In the genomic region with DNA sequence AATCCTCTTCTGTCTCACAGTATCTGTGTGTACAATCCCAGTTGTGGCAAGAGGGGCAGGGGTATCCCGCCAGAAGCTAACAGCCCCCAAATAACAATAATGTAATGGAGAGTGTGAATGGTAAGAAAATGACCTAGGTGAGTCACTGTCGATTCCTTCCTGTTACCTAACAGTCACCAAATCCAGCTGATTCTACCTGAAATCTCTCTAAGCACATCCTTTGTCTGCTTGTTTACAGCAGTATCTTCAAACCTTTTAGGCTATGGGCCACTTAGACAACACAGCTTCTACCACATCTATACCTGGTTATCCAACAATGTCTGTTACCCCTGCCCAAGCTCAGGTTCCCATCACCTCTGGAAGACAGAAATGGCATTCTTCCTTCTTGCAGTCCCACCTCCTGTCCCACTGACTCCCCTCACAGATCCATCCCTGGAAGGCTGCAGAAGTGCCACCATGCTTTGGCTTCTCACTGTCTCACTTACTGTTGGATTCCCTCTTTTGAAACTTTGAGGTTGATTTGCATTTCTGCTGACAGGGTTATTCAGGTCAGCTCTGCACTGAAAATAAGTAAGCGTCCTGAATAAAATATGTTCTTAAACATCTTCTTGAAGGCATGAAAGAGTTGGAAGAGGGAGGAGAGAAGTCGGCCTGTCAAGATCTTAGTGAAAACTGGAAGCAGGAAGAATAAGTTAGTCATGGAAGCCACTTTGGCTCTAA, we compare ENCODE assay signal across 14 cellular contexts. TPM values are rescaled to one million over a fixed set of nuclear protein-coding genes. Genes with fewer than 3 reads are reported as not detected.
DNase-seq lines count a peak whose midpoint lies in the region; ATAC-seq, FAIRE-seq and TF ChIP-seq lines count a peak whose summit lies in the region.
"Had no signal": no experiment of that assay in that cellular context is flagged by ENCODE, and none has a peak within 500 bp of the region (broad histone marks: within the 10 kb centered on the region; RNA-seq: fewer than 3 reads in every experiment).

No MANE protein-coding gene starts in this region.

- no peak for ATAC-seq in A549
- ATAC-seq in GM18870 (IDR thresholded peaks at IDR 0.05; ENCODE audit: unreplicated experiment): no peak

- H3K27me3 ChIP-seq in OCI-LY3 (ENCODE audit: low read depth, low read length) (no peaks in the 10 kb centered on the region), breast epithelium (no peaks in the 10 kb centered on the region)
- no peaks in the 10 kb centered on the region for H3K27me3 ChIP-seq in effector memory CD4-positive, alpha-beta T cell (replicated peaks; ENCODE audit: control insufficient read depth, insufficient read depth, low read length, poor library complexity, severe bottlenecking)
- H3K27me3 ChIP-seq: MG63 had no signal

- H3K4me2 ChIP-seq in A549: no peak overlapping the region
- H3K4me2 ChIP-seq in OCI-LY3 (ENCODE audit: low read length): peak overlapping the region; percentile 58

- intact Hi-C loops in breast epithelium (cut with DNase I; ENCODE audit: low total_unique reads): no loop called here

- TF ChIP-seq RAD21 in A549 (conservative IDR thresholded peaks at IDR 0.05 in 1 of 2, IDR thresholded peaks at IDR 0.05 in 1 of 2): no peak

- no peak overlapping the region for H3K9ac ChIP-seq in OCI-LY3 (ENCODE audit: low read length)

- H3K4me3 ChIP-seq in A549 (no peak overlapping the region), GM12864 (ENCODE audit: low read depth, low read length) (peak overlapping the region; percentile 39), OCI-LY3 (ENCODE audit: low read length) (no peak overlapping the region), breast epithelium (no peak overlapping the region)
- H3K4me3 ChIP-seq in effector memory CD4-positive, alpha-beta T cell (ENCODE audit: insufficient read depth, low read depth, low read length, poor library complexity, severe bottlenecking): no peak overlapping the region
- H3K4me3 ChIP-seq: MG63 had no signal

- H3K27ac ChIP-seq in A549 (no peak overlapping the region), OCI-LY3 (ENCODE audit: low read length) (no peak overlapping the region), breast epithelium (no peak overlapping the region)
- H3K27ac ChIP-seq in effector memory CD4-positive, alpha-beta T cell (ENCODE audit: insufficient read depth, low read length, poor library complexity, severe bottlenecking): peak overlapping the region; percentile 44

- H3K79me2 ChIP-seq in OCI-LY3 (ENCODE audit: low read length): peaks cover 90% of the 10 kb centered on the region

- peaks cover 36% of the 10 kb centered on the region for H4K20me1 ChIP-seq in OCI-LY3 (ENCODE audit: insufficient read depth, low read length)

- no peak for DNase-seq in A549 (ENCODE audit: low read depth in 1 of 2, low spot score in 1 of 2)
- DNase-seq in GM12864 (ENCODE audit: low read depth): no peak
- DNase-seq in effector memory CD4-positive, alpha-beta T cell: no peak
- DNase-seq in HCEC 1CT: no peak
- DNase-seq in breast epithelium (ENCODE audit: low spot score in 2 of 2): no peak
- DNase-seq in G401 (ENCODE audit: low spot score): no peak
- DNase-seq: AML-193; effector CD4-positive, alpha-beta T cell; EL; GOT3; MG63 had no signal

- POLR2A ChIA-PET in A549 (lab: Yijun Ruan, JAX): no interaction called here

- FAIRE-seq in A549 (lab: Jason Lieb, UNC): no peak
- FAIRE-seq: frontal cortex had no signal

- TF ChIP-seq POLR2A in A549 (IDR thresholded peaks at IDR 0.05; ENCODE audit: low read length) (no peak), breast epithelium (IDR thresholded peaks at IDR 0.05) (no peak)

- H2AFZ ChIP-seq in OCI-LY3 (ENCODE audit: low read depth, low read length): no peak overlapping the region

- H3K9me3 ChIP-seq in A549: no peaks in the 10 kb centered on the region
- H3K9me3 ChIP-seq in OCI-LY3 (ENCODE audit: insufficient read depth, low read length): no peaks in the 10 kb centered on the region
- H3K9me3 ChIP-seq in effector memory CD4-positive, alpha-beta T cell (ENCODE audit: control insufficient read depth, low read length): no peaks in the 10 kb centered on the region
- no peaks in the 10 kb centered on the region for H3K9me3 ChIP-seq in breast epithelium
- H3K9me3 ChIP-seq: MG63 had no signal

- TF ChIP-seq EP300 in A549 (IDR thresholded peaks at IDR 0.05): no peak

- H3K36me3 ChIP-seq in OCI-LY3 (replicated peaks; ENCODE audit: low read depth, low read length): peaks cover 10% of the 10 kb centered on the region
- H3K36me3 ChIP-seq in effector memory CD4-positive, alpha-beta T cell (ENCODE audit: control insufficient read depth, insufficient read depth, low read length): no peaks in the 10 kb centered on the region
- no peaks in the 10 kb centered on the region for H3K36me3 ChIP-seq in breast epithelium
- H3K36me3 ChIP-seq: MG63 had no signal

- no peak for TF ChIP-seq CTCF in A549 (IDR thresholded peaks at IDR 0.05)
- no peak for TF ChIP-seq CTCF in GM12864 (IDR thresholded peaks at IDR 0.05; ENCODE audit: low read depth, low read length, missing control alignments)
- no peak for TF ChIP-seq CTCF in OCI-LY3 (IDR thresholded peaks at IDR 0.05; ENCODE audit: low read depth, low read length)
- TF ChIP-seq CTCF in breast epithelium (IDR thresholded peaks at IDR 0.05): no peak

- H3K4me1 ChIP-seq in A549 (peaks cover 8% of the 10 kb centered on the region; the same call in 1 of the 3 replicates), OCI-LY3 (ENCODE audit: low read length) (peaks cover 56% of the 10 kb centered on the region), breast epithelium (no peaks in the 10 kb centered on the region)
- H3K4me1 ChIP-seq in effector memory CD4-positive, alpha-beta T cell (ENCODE audit: control insufficient read depth, insufficient read depth, low read length, poor library complexity, severe bottlenecking): peaks cover 30% of the 10 kb centered on the region

- in situ Hi-C loops in G401 (cut with HindIII; ENCODE audit: low sequenced_read_pairs): no loop called here

- WGBS in A549 (ENCODE audit: missing lambda C conversion rate): 98% methylated on average over 4 of the region's 4 CpGs

- CTCF ChIA-PET in A549 (lab: Yijun Ruan, JAX): interaction anchor here (0.6 to 0.7 kb wide), 2 partner anchors 10 to 117 kb away, joined by 3 read pairs; no protein-coding TSS in a partner anchor

TF ChIP-seq in A549, 52 proteins besides CTCF, POLR2A, EP300 and RAD21:
- no peak for TF ChIP-seq ZFP36 (IDR thresholded peaks at IDR 0.05; ENCODE audit: borderline replicate concordance, partially characterized antibody)
- TF ChIP-seq MAFK (IDR thresholded peaks at IDR 0.05; ENCODE audit: partially characterized antibody): peak; percentile 41
TF ChIP-seq in A549: peak in this region for 1.

RNA-seq across cellular contexts. Expression of a gene that starts 13.1 kb away (rescaled TPM):
- polyA plus RNA-seq in A549 (2011; rRNA removed) (21.6 and 24.0 TPM in 2 replicates), A549 (2017; fragmentation: RNase III; extraction: RNeasy Plus Mini Kit Qiagen cat#74134 plus additional on column Dnase treatment) (18.4 to 23.1 TPM (median 20.4 TPM) in 3 replicates)
- 5.5 and 6.2 TPM in 2 replicates for polyA plus RNA-seq in A549 (2012; cell fraction: cytosol; rRNA removed)
- polyA plus RNA-seq in A549 (2012; cell fraction: nucleus; rRNA removed): 1.8 and 3.8 TPM in 2 replicates
- polyA minus RNA-seq in A549 (2011; rRNA and poly(A)+ RNA removed): 18.1 and 18.7 TPM in 2 replicates
- total RNA-seq in breast epithelium: 10 to 100 TPM; 15.1 to 36.6 (median 33.1) TPM
- 39.2 and 83.4 TPM in 2 replicates for total RNA-seq in G401 (2014; rRNA removed; shearing (Covaris generic))
